In the genomic region with DNA sequence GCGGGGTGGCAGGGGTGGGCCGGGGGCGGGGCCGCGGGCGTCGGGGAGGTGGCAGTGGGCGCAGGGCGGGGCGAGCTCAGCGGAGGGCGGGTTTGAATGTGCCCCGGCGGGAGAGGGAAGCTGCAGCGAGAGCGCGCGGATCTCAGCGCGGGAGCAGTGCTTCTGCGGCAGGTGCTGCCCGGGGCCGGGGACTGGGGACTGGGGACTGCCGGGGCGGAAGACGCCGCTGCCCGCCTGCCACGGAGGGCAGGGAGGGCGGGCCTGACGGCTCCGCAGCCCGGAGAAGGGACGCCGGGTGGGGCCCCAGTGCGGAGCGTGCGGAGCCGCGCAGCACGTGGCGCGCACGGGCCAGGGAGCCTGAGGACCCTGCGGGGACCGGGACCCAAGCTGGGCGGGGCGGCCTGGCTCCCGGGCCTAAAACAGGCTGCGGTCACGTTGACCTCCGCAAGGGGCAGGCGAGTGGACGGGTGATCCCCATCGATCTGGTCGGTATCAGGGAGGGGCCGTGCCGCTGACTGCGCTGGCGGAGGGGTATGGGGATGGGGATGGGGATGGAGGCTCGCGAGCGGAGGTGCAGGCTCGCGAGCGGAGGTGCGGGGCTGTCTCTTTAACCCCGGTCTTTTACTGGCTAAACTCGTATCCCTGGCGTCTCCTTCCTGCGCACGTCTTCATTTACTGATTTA, we compare ENCODE assay signal across 8 cellular contexts. TPM values are rescaled to one million over a fixed set of nuclear protein-coding genes. Genes with fewer than 3 reads are reported as not detected.
DNase-seq lines count a peak whose midpoint lies in the region; ATAC-seq and TF ChIP-seq lines count a peak whose summit lies in the region.

TSS of gene SLC29A1 (plus strand) at position 125 of the 683 bp plus-strand sequence. CDS start 3,719 bp downstream, outside the sequence.

- H3K36me3 Mint-ChIP-seq in effector memory CD8-positive, alpha-beta T cell (ENCODE audit: insufficient read depth), result no peaks in the 10 kb centered on the region

- ATAC-seq in GM18517 (IDR thresholded peaks at IDR 0.05; ENCODE audit: unreplicated experiment) (peak; percentile 44), HG03442 (IDR thresholded peaks at IDR 0.05; ENCODE audit: unreplicated experiment) (peak; percentile 40)
- ATAC-seq in effector memory CD8-positive, alpha-beta T cell (replicated peaks), result peak; percentile 79

- no peaks in the 10 kb centered on the region for H3K9me3 Mint-ChIP-seq in effector memory CD8-positive, alpha-beta T cell

- H3K4me3 Mint-ChIP-seq in effector memory CD8-positive, alpha-beta T cell, result peak within 1 kb of the TSS; percentile 89 to 92

- H3K27me3 Mint-ChIP-seq in effector memory CD8-positive, alpha-beta T cell, result peaks cover under 1 to 13% of the 10 kb centered on the region in 2 donors

- peak within 1 kb of the TSS in 1 of 2 donors; percentile 80 for H3K27ac Mint-ChIP-seq in effector memory CD8-positive, alpha-beta T cell

- TF ChIP-seq CTCF in 22Rv1 (IDR thresholded peaks at IDR 0.05), result peak; percentile 33; the same call in 1 of the 2 replicates

- peak; percentile 72 to 77 for DNase-seq in NOMO-1 (lab: John Stamatoyannopoulos, UW; ENCODE audit: unreplicated experiment in 2 of 2)
- DNase-seq in activated CD8-positive, alpha-beta memory T cell treated with anti-CD3 and anti-CD28 coated beads for 4 hours (ENCODE audit: low read depth in 2 of 2), result peak; percentile 69 to 71
- DNase-seq in effector memory CD8-positive, alpha-beta T cell, result peak; percentile 73 to 77 (median 73)
- peak; percentile 93 for DNase-seq in mesenteric fat pad (ENCODE audit: low spot score)
- DNase-seq in stimulated activated CD8-positive, alpha-beta memory T cell treated with anti-CD3 and anti-CD28 coated beads, Interleukin-15, amount 100 ng/mL, for 48 hours (ENCODE audit: low read depth in 2 of 2), result peak; percentile 73 to 78

- H3K4me1 Mint-ChIP-seq in effector memory CD8-positive, alpha-beta T cell (ENCODE audit: low read depth in 2 of 2), result peaks cover 15 to 22% of the 10 kb centered on the region in 2 donors

- peak within 1 kb of the TSS; percentile 79 for H3K27ac ChIP-seq in 22Rv1

RNA-seq across cellular contexts. Expression of gene SLC29A1, which starts in this region (rescaled TPM):
- total RNA-seq in mesenteric fat pad, result 205 TPM

Comparison
In these comparisons a context has a peak if more than half of its experiments do, and no peak if none do; other contexts are left out.
1. Peak in every context shown above with its lines: DNase-seq, ATAC-seq and H3K27ac ChIP-seq.